In genomic region chr22:22023581-22024137, GRCh38 we compare ENCODE assay signal across 1 cellular context.
TF ChIP-seq lines count a peak whose summit lies in the region.

No MANE protein-coding gene starts in this region.

TF ChIP-seq in K562, 482 proteins besides CTCF, POLR2A, EP300 and RAD21 (continued from another document):
- TF ChIP-seq SFPQ (IDR thresholded peaks at IDR 0.05; ENCODE audit: low read depth, low read length) (no peak), THRB (CRISPR knock-in tag; conservative IDR thresholded peaks at IDR 0.05) (no peak), GTF3C2 (IDR thresholded peaks at IDR 0.05; ENCODE audit: borderline replicate concordance, extremely low read depth, insufficient read length) (no peak), USF1 (CRISPR knock-in tag; IDR thresholded peaks at IDR 0.05) (peak; percentile 58; the same call in 1 of the 2 replicates), MYBL2 (IDR thresholded peaks at IDR 0.05; ENCODE audit: low read depth) (no peak), MYBL2 (CRISPR knock-in tag; IDR thresholded peaks at IDR 0.05; ENCODE audit: borderline replicate concordance) (0 out of 2 replicates have a peak, but pooled peaks have one; percentile 58), CEBPG (CRISPR knock-in tag; IDR thresholded peaks at IDR 0.05) (no peak), CEBPG (tag; conservative IDR thresholded peaks at IDR 0.05 in 1 of 2, IDR thresholded peaks at IDR 0.05 in 1 of 2) (no peak), HMG20B (CRISPR knock-in tag; IDR thresholded peaks at IDR 0.05) (peak; percentile 98), GATA2 (CRISPR knock-in tag; IDR thresholded peaks at IDR 0.05) (0 out of 2 replicates have a peak, but pooled peaks have one; percentile 5), PBX2 (CRISPR knock-in tag; IDR thresholded peaks at IDR 0.05; ENCODE audit: low read depth) (no peak), PBX2 (tag; conservative IDR thresholded peaks at IDR 0.05; ENCODE audit: low read depth) (no peak), TEAD1 (CRISPR knock-in tag; IDR thresholded peaks at IDR 0.05) (0 out of 4 replicates have a peak, but pooled peaks of 1 of the 2 experiments have one; percentile 39), POLR2AphosphoS5 (IDR thresholded peaks at IDR 0.05; ENCODE audit: control insufficient read depth, insufficient read depth, low read depth, low read length) (peak; percentile 42; the same call in 1 of the 2 replicates), TAL1 (IDR thresholded peaks at IDR 0.05) (no peak), ETV5 (CRISPR knock-in tag; IDR thresholded peaks at IDR 0.05; ENCODE audit: low read depth) (peak; percentile 72; the same call in 1 of the 2 replicates), FOXA1 (IDR thresholded peaks at IDR 0.05; ENCODE audit: borderline replicate concordance) (no peak), JUN (IDR thresholded peaks at IDR 0.05; ENCODE audit: borderline replicate concordance, low read depth, low read length) (no peak), JUN (CRISPR knock-in tag; IDR thresholded peaks at IDR 0.05; ENCODE audit: borderline replicate concordance) (peak; percentile 72; the same call in 1 of the 2 replicates), ZNF143 (CRISPR knock-in tag; IDR thresholded peaks at IDR 0.05) (peak; percentile 54; the same call in 1 of the 2 replicates), ZFP1 (CRISPR knock-in tag; IDR thresholded peaks at IDR 0.05) (no peak), CBX1 (IDR thresholded peaks at IDR 0.05; ENCODE audit: low read depth) (no peak), MBD1 (CRISPR knock-in tag; IDR thresholded peaks at IDR 0.05) (peak; percentile 100), RFX1 (IDR thresholded peaks at IDR 0.05) (no peak), TCFL5 (CRISPR knock-in tag; conservative IDR thresholded peaks at IDR 0.05) (no peak), ZNF511 (CRISPR knock-in tag; IDR thresholded peaks at IDR 0.05) (peak; percentile 73; the same call in 1 of the 2 replicates), FOXA3 (CRISPR knock-in tag; conservative IDR thresholded peaks at IDR 0.05 in 1 of 2, IDR thresholded peaks at IDR 0.05 in 1 of 2) (peak in 1 of 2 experiments; percentile 76; a peak in 1 of 4 replicates), ZNF3 (CRISPR knock-in tag; IDR thresholded peaks at IDR 0.05) (peak; percentile 98), KLF10 (CRISPR knock-in tag; IDR thresholded peaks at IDR 0.05) (peak; percentile 98), ZBTB34 (CRISPR knock-in tag; IDR thresholded peaks at IDR 0.05) (no peak), MECOM (CRISPR knock-in tag; IDR thresholded peaks at IDR 0.05) (peak; percentile 100), SREBF2 (CRISPR knock-in tag; IDR thresholded peaks at IDR 0.05) (no peak), ZNF133 (CRISPR knock-in tag; IDR thresholded peaks at IDR 0.05) (no peak), ZNF12 (CRISPR knock-in tag; IDR thresholded peaks at IDR 0.05) (0 out of 2 replicates have a peak, but pooled peaks have one; percentile 33)
